In genomic region chr20:4794846-4795245, GRCh38 we compare ENCODE assay signal across 10 cellular contexts. TPM values are rescaled to one million over a fixed set of nuclear protein-coding genes. Genes with fewer than 3 reads are reported as not detected.
DNase-seq lines count a peak whose midpoint lies in the region; ATAC-seq and TF ChIP-seq lines count a peak whose summit lies in the region.
"Had no signal": no experiment of that assay in that cellular context is flagged by ENCODE, and none has a peak within 500 bp of the region (broad histone marks: within the 10 kb centered on the region; RNA-seq: fewer than 3 reads in every experiment).

No MANE protein-coding gene starts in this region.

- H3K27me3 Mint-ChIP-seq in T-helper 17 cell: no peaks in the 10 kb centered on the region
- H3K27me3 Mint-ChIP-seq in immature natural killer cell (ENCODE audit: low read depth in 3 of 3): peaks cover 0 to 5% (median 0%) of the 10 kb centered on the region in 3 donors

- no peak for TF ChIP-seq CTCF in AG04450 (IDR thresholded peaks at IDR 0.05; ENCODE audit: low read depth, low read length)

- no peaks in the 10 kb centered on the region for H3K4me1 ChIP-seq in effector memory CD4-positive, alpha-beta T cell (ENCODE audit: control insufficient read depth, insufficient read depth, low read length, poor library complexity, severe bottlenecking)

- DNase-seq in AG04450 (ENCODE audit: low read depth, low spot score) (no peak), T-helper 17 cell (no peak), immature natural killer cell (peak in 1 of 3 donors; percentile 10), DMS 273 (lab: John Stamatoyannopoulos, UW; ENCODE audit: unreplicated experiment) (no peak), NCI-H1694 (lab: John Stamatoyannopoulos, UW) (no peak)
- no peak for DNase-seq in effector memory CD4-positive, alpha-beta T cell
- DNase-seq: NCI-H1105 treated with DMSO at 0.1 percent for 48 hours; stimulated activated naive CD4-positive, alpha-beta T cell treated with Interleukin-2 at 50 U/mL for 16 hours had no signal

- H3K27me3 ChIP-seq in AG04450 (ENCODE audit: control insufficient read depth, insufficient read depth, low read length): no peaks in the 10 kb centered on the region
- no peaks in the 10 kb centered on the region for H3K27me3 ChIP-seq in effector memory CD4-positive, alpha-beta T cell (replicated peaks; ENCODE audit: control insufficient read depth, insufficient read depth, low read length, poor library complexity, severe bottlenecking)

- H3K36me3 Mint-ChIP-seq in T-helper 17 cell (ENCODE audit: low read depth): peaks cover 7% of the 10 kb centered on the region
- peaks cover 10 to 19% (median 14%) of the 10 kb centered on the region in 3 donors for H3K36me3 Mint-ChIP-seq in immature natural killer cell

- H3K9me3 ChIP-seq in AG04450 (ENCODE audit: control insufficient read depth, insufficient read depth, low read length) (peaks cover 12% of the 10 kb centered on the region), T-helper 17 cell (ENCODE audit: control insufficient read depth, low read length, poor library complexity, severe bottlenecking) (no peaks in the 10 kb centered on the region)
- H3K9me3 ChIP-seq in effector memory CD4-positive, alpha-beta T cell (ENCODE audit: control insufficient read depth, low read length): no peaks in the 10 kb centered on the region

- ATAC-seq in GM19395 (IDR thresholded peaks at IDR 0.05; ENCODE audit: unreplicated experiment) (peak; percentile 53), T-helper 17 cell (no peak), HG02970 (IDR thresholded peaks at IDR 0.05; ENCODE audit: low FRiP score, unreplicated experiment) (no peak)

- no peaks in the 10 kb centered on the region for H3K9me3 Mint-ChIP-seq in immature natural killer cell

- H3K36me3 ChIP-seq in effector memory CD4-positive, alpha-beta T cell (ENCODE audit: control insufficient read depth, insufficient read depth, low read length): peaks cover 88% of the 10 kb centered on the region

- H3K4me3 ChIP-seq in AG04450 (ENCODE audit: low read depth, low read length): no peak overlapping the region
- no peak overlapping the region for H3K4me3 ChIP-seq in effector memory CD4-positive, alpha-beta T cell (ENCODE audit: insufficient read depth, low read depth, low read length, poor library complexity, severe bottlenecking)

- POLR2A ChIA-PET in AG04450 (lab: Yijun Ruan, JAX): no interaction called here

- H3K27ac ChIP-seq in AG04450 (ENCODE audit: low read depth, low read length): peak overlapping the region; percentile 21
- H3K27ac ChIP-seq in effector memory CD4-positive, alpha-beta T cell (ENCODE audit: insufficient read depth, low read length, poor library complexity, severe bottlenecking): no peak overlapping the region

- CTCF ChIA-PET in AG04450 (lab: Charles Lee): no interaction called here

- H3K4me1 Mint-ChIP-seq in T-helper 17 cell: peaks cover 16% of the 10 kb centered on the region
- H3K4me1 Mint-ChIP-seq in immature natural killer cell: peaks cover 20 to 27% of the 10 kb centered on the region in 2 donors

- no peak overlapping the region for H3K4me3 Mint-ChIP-seq in T-helper 17 cell
- peak overlapping the region in 3 of 5 donors; percentile 33 to 59 (median 42) for H3K4me3 Mint-ChIP-seq in immature natural killer cell

- H3K27ac Mint-ChIP-seq in T-helper 17 cell (peak overlapping the region; percentile 39), immature natural killer cell (peak overlapping the region; percentile 52 to 87 (median 67))

RNA-seq across cellular contexts. Expression of gene RASSF2, which starts 28.6 kb away (rescaled TPM):
- polyA plus RNA-seq in AG04450 (2011; rRNA removed) (23.3 and 23.6 TPM in 2 replicates), immature natural killer cell (10 to 100 TPM; 15.7 to 18.7 (median 16.7) TPM)
- 18.3 and 19.3 TPM in 2 replicates for polyA minus RNA-seq in AG04450 (2011; rRNA and poly(A)+ RNA removed)
- total RNA-seq in T-helper 17 cell: 10 to 100 TPM; 30.6 to 34.4 TPM
